In genomic region chr19:58362272-58362994, GRCh38 we compare ENCODE assay signal across 8 cellular contexts. TPM values are rescaled to one million over a fixed set of nuclear protein-coding genes. Genes with fewer than 3 reads are reported as not detected.
DNase-seq lines count a peak whose midpoint lies in the region; ATAC-seq and TF ChIP-seq lines count a peak whose summit lies in the region.

Gene ZNF497 (minus strand): TSS chr19:58362751. CDS start chr19:58357635, 5,116 bp downstream.

- H3K9me3 ChIP-seq in SU-DHL-6 (ENCODE audit: insufficient read depth, low read length), result no peaks in the 10 kb centered on the region
- H3K9me3 ChIP-seq in heart left ventricle, result no peaks in the 10 kb centered on the region

- 0 to 1% (median 1%) methylated on average over 16 to 74 of the region's 74 CpGs for WGBS in heart left ventricle, 4 donors

- TF ChIP-seq CTCF in GM12875 (IDR thresholded peaks at IDR 0.05; ENCODE audit: borderline replicate concordance, insufficient read depth, low read depth, low read length) (no peak), SU-DHL-6 (IDR thresholded peaks at IDR 0.05; ENCODE audit: insufficient read depth, low read length, poor library complexity, severe bottlenecking) (no peak), heart left ventricle (IDR thresholded peaks at IDR 0.05) (peak in 2 of 12 donors; percentile 23 to 29), type B pancreatic cell (conservative IDR thresholded peaks at IDR 0.05) (peak; percentile 15)

- H3K4me3 ChIP-seq in GM12875 (ENCODE audit: low read depth, low read length), result peak within 1 kb of the TSS; percentile 68
- H3K4me3 ChIP-seq in SU-DHL-6 (ENCODE audit: insufficient read depth, low read length, poor library complexity, severe bottlenecking), result peak within 1 kb of the TSS; percentile 69
- H3K4me3 ChIP-seq in heart left ventricle, result peak within 1 kb of the TSS; percentile 54 to 92 (median 73)

- H3K4me1 Mint-ChIP-seq in activated naive CD8-positive, alpha-beta T cell treated with anti-CD3 and anti-CD28 coated beads, Interleukin-2, amount 50 U/mL, for 24 hours, result peaks cover 18% of the 10 kb centered on the region
- H3K4me1 Mint-ChIP-seq in type B pancreatic cell (ENCODE audit: unreplicated experiment), result peaks cover 7% of the 10 kb centered on the region

- peak; percentile 81 for ATAC-seq in HG02763 (IDR thresholded peaks at IDR 0.05; ENCODE audit: unreplicated experiment)
- ATAC-seq in activated naive CD8-positive, alpha-beta T cell treated with anti-CD3 and anti-CD28 coated beads, Interleukin-2, amount 50 U/mL, for 24 hours, result peak; percentile 94
- ATAC-seq in heart left ventricle, result peak; percentile 94 to 97 (median 97)

- DNase-seq in NCI-H1417 (lab: John Stamatoyannopoulos, UW) (peak; percentile 98), heart left ventricle (peak; percentile 97 to 99 (median 98)), pons (ENCODE audit: low spot score) (peak; percentile 94), type B pancreatic cell (ENCODE audit: extremely low spot score, unreplicated experiment) (peak; percentile 97)
- peak; percentile 98 for DNase-seq in activated naive CD8-positive, alpha-beta T cell treated with anti-CD3 and anti-CD28 coated beads, Interleukin-2, amount 50 U/mL, for 24 hours

- H3K4me2 ChIP-seq in SU-DHL-6 (ENCODE audit: low read depth, low read length, poor library complexity, severe bottlenecking), result peak within 1 kb of the TSS; percentile 75

- H3K9me2 ChIP-seq in SU-DHL-6 (replicated peaks; ENCODE audit: insufficient read depth, low read length), result no peaks in the 10 kb centered on the region

- H3K27ac Mint-ChIP-seq in activated naive CD8-positive, alpha-beta T cell treated with anti-CD3 and anti-CD28 coated beads, Interleukin-2, amount 50 U/mL, for 24 hours, result peak within 1 kb of the TSS; percentile 99
- peak within 1 kb of the TSS; percentile 98 for H3K27ac Mint-ChIP-seq in type B pancreatic cell

- H3K79me2 ChIP-seq in SU-DHL-6 (ENCODE audit: insufficient read depth, low read length), result no peaks in the 10 kb centered on the region

- no peaks in the 10 kb centered on the region for H4K20me1 ChIP-seq in SU-DHL-6 (ENCODE audit: low read depth, low read length)

- H3K27me3 ChIP-seq in SU-DHL-6 (ENCODE audit: low read length) (no peaks in the 10 kb centered on the region), heart left ventricle (peaks cover 0 to 22% (median 0%) of the 10 kb centered on the region in 9 donors)

- H3K9me3 Mint-ChIP-seq in activated naive CD8-positive, alpha-beta T cell treated with anti-CD3 and anti-CD28 coated beads, Interleukin-2, amount 50 U/mL, for 24 hours, result no peaks in the 10 kb centered on the region
- H3K9me3 Mint-ChIP-seq in type B pancreatic cell, result no peaks in the 10 kb centered on the region

- peaks cover 0 to 16% (median 6%) of the 10 kb centered on the region in 12 donors for H3K4me1 ChIP-seq in heart left ventricle

- peak within 1 kb of the TSS; percentile 97 for H3K4me3 Mint-ChIP-seq in activated naive CD8-positive, alpha-beta T cell treated with anti-CD3 and anti-CD28 coated beads, Interleukin-2, amount 50 U/mL, for 24 hours
- peak within 1 kb of the TSS; percentile 97 for H3K4me3 Mint-ChIP-seq in type B pancreatic cell

- peak within 1 kb of the TSS; percentile 80 for H3K9ac ChIP-seq in SU-DHL-6 (ENCODE audit: low read length)

- intact Hi-C loops in heart left ventricle (cut with DNase I), result loop anchor here in 4 of 10 donors (2.0 to 5.0 kb wide), 2 partner anchors 34 to 35 kb away; partner anchors contain the start of gene ZSCAN22 (in 3 of the 4)

- H3K36me3 Mint-ChIP-seq in activated naive CD8-positive, alpha-beta T cell treated with anti-CD3 and anti-CD28 coated beads, Interleukin-2, amount 50 U/mL, for 24 hours (ENCODE audit: low read depth), result peaks cover 3% of the 10 kb centered on the region
- H3K36me3 Mint-ChIP-seq in type B pancreatic cell, result no peaks in the 10 kb centered on the region

- peak within 1 kb of the TSS; percentile 50 for H3K27ac ChIP-seq in SU-DHL-6 (ENCODE audit: low read depth, low read length)
- peak within 1 kb of the TSS; percentile 86 to 98 (median 90) for H3K27ac ChIP-seq in heart left ventricle

- H3F3A ChIP-seq in SU-DHL-6 (ENCODE audit: insufficient read depth), result 0 out of 2 replicates have a peak, but pooled peaks cover 8% of the 10 kb centered on the region

- H3K27me3 Mint-ChIP-seq in activated naive CD8-positive, alpha-beta T cell treated with anti-CD3 and anti-CD28 coated beads, Interleukin-2, amount 50 U/mL, for 24 hours, result no peaks in the 10 kb centered on the region
- H3K27me3 Mint-ChIP-seq in type B pancreatic cell, result no peaks in the 10 kb centered on the region

- TF ChIP-seq POLR2A in heart left ventricle (IDR thresholded peaks at IDR 0.05), result no peak

- H2AFZ ChIP-seq in SU-DHL-6 (ENCODE audit: low read depth, low read length, severe bottlenecking), result peak within 1 kb of the TSS; percentile 52

- H3K36me3 ChIP-seq in SU-DHL-6 (ENCODE audit: low read length) (no peaks in the 10 kb centered on the region), heart left ventricle (no peaks in the 10 kb centered on the region)

RNA-seq across cellular contexts. Expression of gene ZNF497, which starts in this region (rescaled TPM):
- total RNA-seq in heart left ventricle (1 to 10 TPM in 1 of 9 donors, under 1 TPM in 8; 0.18 to 1.1 (median 0.46) TPM), type B pancreatic cell (ENCODE audit: low replicate concordance) (4.1 and 8.1 TPM in 2 replicates)
- under 1 TPM; 0.08 to 0.28 TPM for polyA plus RNA-seq in heart left ventricle

Comparison
In these comparisons a context has a peak if more than half of its experiments do, and no peak if none do; other contexts are left out.
1. Peak in every context shown above with its lines: DNase-seq, ATAC-seq, H3K4me3 ChIP-seq and H3K27ac ChIP-seq.